ENCODE assay signal across 33 cellular contexts in genomic region chr2:89811295-89811694, GRCh38.
"Had no signal": no experiment of that assay in that cellular context is flagged by ENCODE, and none has a peak within 500 bp of the region (broad histone marks: within the 10 kb centered on the region; RNA-seq: fewer than 3 reads in every experiment).

No MANE protein-coding gene starts in this region.

- H3K27me3 ChIP-seq: adrenal gland, body of pancreas, brain microvascular endothelial cell, breast epithelium had no signal

- DNase-seq: activated B cell treated with CpG ODN at 0.5 μM for 24 hours; activated CD4-positive, alpha-beta memory T cell treated with anti-CD3 and anti-CD28 coated beads for 36 hours; activated CD4-positive, alpha-beta T cell treated with anti-CD3 and anti-CD28 coated beads for 4 hours; activated CD4-positive, alpha-beta T cell treated with anti-CD3 and anti-CD28 coated beads, Interleukin-2, amount 10 ng/mL, durations not matched to agents 24 days and 14 days; activated CD4-positive, alpha-beta T cell treated with anti-CD3 and anti-CD28 coated beads, Interleukin-2, amount 50 U/mL, for 1 hour; activated CD4-positive, alpha-beta T cell treated with anti-CD3 and anti-CD28 coated beads, Interleukin-2, amount 50 U/mL, for 4 hours; activated CD4-positive, CD25-positive, alpha-beta regulatory T cell treated with anti-CD3 and anti-CD28 coated beads, Interleukin-2, amount 50 U/mL, for 72 hours; activated CD8-positive, alpha-beta memory T cell treated with anti-CD3 and anti-CD28 coated beads, Interleukin-2, amount 50 U/mL, for 4 hours; activated CD8-positive, alpha-beta T cell treated with anti-CD3 and anti-CD28 coated beads for 36 hours; activated effector memory CD4-positive, alpha-beta T cell treated with anti-CD3 and anti-CD28 coated beads, Interleukin-2, amount 50 U/mL, for 16 hours; activated gamma-delta T cell treated with Interleukin-2 at 50 U/mL for 16 hours; activated naive CD4-positive, alpha-beta T cell; activated naive CD4-positive, alpha-beta T cell treated with anti-CD3 and anti-CD28 coated beads for 36 hours; activated naive CD4-positive, alpha-beta T cell treated with anti-CD3 and anti-CD28 coated beads, Interleukin-2, amount 50 U/mL, for 16 hours; activated naive CD8-positive, alpha-beta T cell treated with anti-CD3 and anti-CD28 coated beads for 36 hours; activated T-cell treated with anti-CD3 and anti-CD28 coated beads for 4 hours; activated T-cell treated with anti-CD3 and anti-CD28 coated beads, Interleukin-2, amount 50 U/mL, for 1 hour; activated T-cell treated with anti-CD3 and anti-CD28 coated beads, Interleukin-2, amount 50 U/mL, for 4 hours; activated T-cell treated with anti-CD3 and anti-CD28 coated beads, Interleukin-2, amount 50 U/mL, for 72 hours; adrenal gland; amniotic stem cell; aorta; body of pancreas; brain microvascular endothelial cell; central memory CD4-positive, alpha-beta T cell; T-helper 2 cell; T-helper 9 cell had no signal

- H3K36me3 ChIP-seq: adrenal gland, brain microvascular endothelial cell, breast epithelium had no signal

- H3K27ac ChIP-seq: adrenal gland, body of pancreas, brain microvascular endothelial cell, breast epithelium, VCaP had no signal

- ATAC-seq: activated CD8-positive, alpha-beta T cell treated with anti-CD3 and anti-CD28 coated beads for 36 hours; activated naive CD4-positive, alpha-beta T cell treated with anti-CD3 and anti-CD28 coated beads, Interleukin-2, amount 50 U/mL, for 72 hours; activated T-cell treated with anti-CD3 and anti-CD28 coated beads, Interleukin-2, amount 50 U/mL, for 4 hours; activated T-cell treated with anti-CD3 and anti-CD28 coated beads, Interleukin-2, amount 50 U/mL, for 72 hours; activated T-helper 17 cell treated with anti-CD3 and anti-CD28 coated beads, Interleukin-2, amount 50 U/mL, for 72 hours; body of pancreas had no signal

- FAIRE-seq: astrocyte, TTC549 had no signal

- H3K4me1 ChIP-seq: adrenal gland, body of pancreas, breast epithelium had no signal

- H3K4me3 ChIP-seq: adrenal gland, body of pancreas, breast epithelium had no signal
